Comparison of ENCODE assay signal across 17 cellular contexts in the genomic region with DNA sequence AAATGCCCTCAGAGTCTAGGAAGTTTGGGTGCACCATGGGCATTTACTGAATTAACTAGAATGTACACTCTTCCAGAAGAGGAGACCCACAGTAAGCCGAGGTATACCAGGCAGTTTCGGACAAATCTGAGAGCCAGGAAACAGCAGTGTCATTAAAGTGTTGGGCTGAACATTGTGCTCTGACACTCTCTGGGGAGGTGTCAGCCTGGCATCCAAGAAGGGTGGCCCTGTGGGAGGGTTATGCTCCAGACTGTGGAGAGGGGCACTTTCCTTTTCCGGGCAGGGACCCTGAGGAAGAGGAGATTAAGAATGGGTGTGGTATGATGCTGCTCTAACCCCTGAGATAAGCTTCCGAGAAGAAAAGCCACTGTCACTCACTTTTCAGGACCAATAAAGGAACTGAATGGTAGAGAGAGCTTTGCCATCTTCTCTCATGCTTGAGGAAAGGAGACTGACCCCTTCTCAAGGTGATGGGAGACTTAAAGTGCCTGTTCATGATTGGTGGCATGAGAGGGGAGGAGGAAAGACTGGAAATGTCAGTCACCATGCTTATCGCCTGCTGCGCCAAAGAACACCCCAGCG.
A peak's percentile ranks its signal among the peaks of the same experiment; 100 is the strongest.
DNase-seq lines count a peak whose midpoint lies in the region; ATAC-seq, FAIRE-seq and TF ChIP-seq lines count a peak whose summit lies in the region.
"Had no signal": no experiment of that assay in that cellular context is flagged by ENCODE, and none has a peak within 500 bp of the region (broad histone marks: within the 10 kb centered on the region; RNA-seq: fewer than 3 reads in every experiment).

No MANE protein-coding gene starts in this region.

- no peak overlapping the region for H4K91ac ChIP-seq in trophoblast cell (ENCODE audit: low read depth, low read length)

- no peaks in the 10 kb centered on the region for H3K36me3 ChIP-seq in heart left ventricle
- no peaks in the 10 kb centered on the region for H3K36me3 ChIP-seq in K562 (ENCODE audit: control insufficient read depth, insufficient read depth, low read length)
- H3K36me3 ChIP-seq in trophoblast cell (ENCODE audit: control insufficient read depth in 1 of 2, insufficient read depth in 2 of 2, low read length in 2 of 2): no peaks in the 10 kb centered on the region

- no peaks in the 10 kb centered on the region for H3K9me3 ChIP-seq in heart left ventricle
- no peaks in the 10 kb centered on the region for H3K9me3 ChIP-seq in K562 (replicated peaks; ENCODE audit: control insufficient read depth, insufficient read depth, low read depth, low read length)
- H3K9me3 ChIP-seq in trophoblast cell (ENCODE audit: insufficient read depth, low read depth, low read length): no peaks in the 10 kb centered on the region
- H3K9me3 ChIP-seq: A549 had no signal

- no peak for TF ChIP-seq RAD21 in K562 (CRISPR knock-in tag; conservative IDR thresholded peaks at IDR 0.05 in 1 of 2, IDR thresholded peaks at IDR 0.05 in 1 of 2)

- no peak overlapping the region for H4K12ac ChIP-seq in trophoblast cell (ENCODE audit: low read depth, low read length)

- TF ChIP-seq CTCF in heart left ventricle (IDR thresholded peaks at IDR 0.05): no peak
- no peak for TF ChIP-seq CTCF in K562 (IDR thresholded peaks at IDR 0.05 in 2 of 3, conservative IDR thresholded peaks at IDR 0.05 in 1 of 3; ENCODE audit: insufficient read depth in 2 of 3, low read depth in 1 of 3, low read length in 3 of 3)

- H3K27me3 ChIP-seq in heart left ventricle: peaks cover 0 to 4% (median 0%) of the 10 kb centered on the region in 9 donors
- no peaks in the 10 kb centered on the region for H3K27me3 ChIP-seq in K562 (ENCODE audit: control insufficient read depth in 2 of 2, insufficient read depth in 2 of 2, low read length in 2 of 2)
- no peaks in the 10 kb centered on the region for H3K27me3 ChIP-seq in trophoblast cell (ENCODE audit: insufficient read depth, low read length)

- CTCF ChIA-PET in K562 (lab: Yijun Ruan, JAX; ENCODE audit: low intra/inter-chr PET ratio): interaction anchor here (0.7 kb wide), 1 partner anchor 507 kb away, joined by 3 read pairs; no protein-coding TSS in a partner anchor

- no peak overlapping the region for H3K27ac ChIP-seq in heart left ventricle
- H3K27ac ChIP-seq in K562 (ENCODE audit: extremely low read depth, low read depth, low read length): no peak overlapping the region
- H3K27ac ChIP-seq in trophoblast cell (ENCODE audit: low read depth, low read length): no peak overlapping the region
- H3K27ac ChIP-seq: 22Rv1, A549, C4-2B had no signal

- no peak overlapping the region for H3K14ac ChIP-seq in trophoblast cell (ENCODE audit: low read length)

- peak; percentile 40 for FAIRE-seq in K562 (lab: Jason Lieb, UNC)
- FAIRE-seq: A549, GM12878 had no signal

- H2BK12ac ChIP-seq in trophoblast cell (ENCODE audit: low read length): no peak overlapping the region

- H3K4ac ChIP-seq in trophoblast cell (ENCODE audit: low read depth, low read length): no peak overlapping the region

- no peaks in the 10 kb centered on the region for H3K9me1 ChIP-seq in K562 (ENCODE audit: control insufficient read depth, insufficient read depth, low read length)

- H3K79me2 ChIP-seq in K562 (ENCODE audit: control insufficient read depth, insufficient read depth, low read length) (no peaks in the 10 kb centered on the region), trophoblast cell (ENCODE audit: control insufficient read depth, insufficient read depth, low read length, poor library complexity) (no peaks in the 10 kb centered on the region)

- BruUV-seq in K562 (replicated peaks; lab: Mats Ljungman, UMichigan): no TSS peak

- H2BK120ac ChIP-seq in trophoblast cell (ENCODE audit: insufficient read depth, low read length, poor library complexity): no peak overlapping the region

- H2AFZ ChIP-seq in K562 (ENCODE audit: low read depth, low read length) (no peak overlapping the region), trophoblast cell (ENCODE audit: insufficient read depth, low read length, poor library complexity) (no peak overlapping the region)

- POLR2A ChIA-PET in K562 (lab: Yijun Ruan, JAX): interaction anchor here (1.0 to 1.6 kb wide), 4 partner anchors 8 to 507 kb away, joined by 3 to 8 read pairs (median 6); no protein-coding TSS in a partner anchor

- H3K23ac ChIP-seq in trophoblast cell (ENCODE audit: low read length): no peak overlapping the region

- H4K20me1 ChIP-seq in K562 (replicated peaks; ENCODE audit: control insufficient read depth, insufficient read depth, low read length): 0 out of 2 replicates have a peak, but pooled peaks cover 7% of the 10 kb centered on the region

- TF ChIP-seq POLR2A in heart left ventricle (IDR thresholded peaks at IDR 0.05) (no peak), K562 (conservative IDR thresholded peaks at IDR 0.05) (no peak)

- no peak overlapping the region for H2AK5ac ChIP-seq in trophoblast cell (ENCODE audit: low read length)

- intact Hi-C loops in left cardiac atrium (cut with DNase I) (loop anchor here in 1 of 2 donors (2.0 kb wide), 2 partner anchors 239 to 555 kb away; no protein-coding TSS in a partner anchor), heart left ventricle (cut with DNase I) (loop anchor here in 9 of 10 donors (2.0 to 10.0 kb wide), 12 partner anchors 237 to 1129 kb away; partner anchors contain the start of gene FAM78B (in 4 of the 9)), K562 (cut with micrococcal nuclease) (loop anchor here (2.0 to 5.0 kb wide), 5 partner anchors 91 to 1133 kb away; partner anchors contain the start of gene FAM78B)

- H3K4me1 ChIP-seq in heart left ventricle (no peaks in the 10 kb centered on the region), K562 (replicated peaks in 1 of 2; ENCODE audit: control insufficient read depth in 2 of 2, insufficient read depth in 2 of 2, low read length in 2 of 2) (peaks cover 5 to 7% of the 10 kb centered on the region in 2 experiments; a peak in 3 of 5 replicates), trophoblast cell (ENCODE audit: control insufficient read depth in 1 of 2, insufficient read depth in 2 of 2, low read length in 2 of 2) (no peaks in the 10 kb centered on the region)
- H3K4me1 ChIP-seq: A549 had no signal

- DNase-seq in left cardiac atrium (no peak), heart left ventricle (no peak), OCI-M1 (lab: John Stamatoyannopoulos, UW) (peak; percentile 36), K562 (ENCODE audit: extremely low read depth in 1 of 4, low spot score in 3 of 4) (peak in 1 of 4 experiments; percentile 17), trophoblast cell (no peak), COLO829 (ENCODE audit: low spot score) (no peak), glomerular visceral epithelial cell (ENCODE audit: extremely low spot score) (no peak)
- DNase-seq in stimulated activated CD4-positive, alpha-beta T cell treated with anti-CD3 and anti-CD28 coated beads, Interleukin-4, amount 100 ng/mL, for 4 hours: no peak
- DNase-seq: AML-193; Calu3; CD4-positive, alpha-beta memory T cell; DND-41; EL had no signal

- no peak overlapping the region for H3K4me3 ChIP-seq in heart left ventricle
- no peak overlapping the region for H3K4me3 ChIP-seq in K562
- H3K4me3 ChIP-seq in trophoblast cell (ENCODE audit: low read depth, low read length): no peak overlapping the region
- H3K4me3 ChIP-seq: A549, GM12878 had no signal

- no peak overlapping the region for H3K18ac ChIP-seq in trophoblast cell (ENCODE audit: low read length)

- no peak overlapping the region for H2BK5ac ChIP-seq in trophoblast cell (ENCODE audit: low read depth, low read length, poor library complexity)

- 56 to 64% (median 59%) methylated on average over 7 of the region's 7 CpGs for WGBS in heart left ventricle, 4 donors
- 3% methylated on average over 7 of the region's 7 CpGs for WGBS in K562 (ENCODE audit: insufficient coverage, low coverage, missing lambda C conversion rate)
- WGBS in trophoblast cell (ENCODE audit: extremely low coverage, insufficient coverage, insufficient read length): no CpG with 5 or more reads among the region's 7 CpGs

- no peak overlapping the region; a peak in 1 of 4 replicates for H3K9ac ChIP-seq in K562 (ENCODE audit: insufficient read depth in 1 of 2, low read depth in 2 of 2, low read length in 2 of 2)
- H3K9ac ChIP-seq in trophoblast cell (ENCODE audit: low read length): peak overlapping the region; percentile 61

- in situ Hi-C loops in K562 (cut with MboI): no loop called here

- peak; percentile 49 to 55 for ATAC-seq in left cardiac atrium
- no peak for ATAC-seq in heart left ventricle
- ATAC-seq in K562: peak; percentile 19

- H4K8ac ChIP-seq in trophoblast cell (ENCODE audit: low read depth, low read length): no peak overlapping the region

- no peak overlapping the region for H3K4me2 ChIP-seq in K562 (ENCODE audit: insufficient read depth, low read length)
- H3K4me2 ChIP-seq in trophoblast cell (ENCODE audit: low read length): no peak overlapping the region
- H3K4me2 ChIP-seq: A549 had no signal

- no peak for TF ChIP-seq EP300 in K562 (IDR thresholded peaks at IDR 0.05; ENCODE audit: low read length)

- H3K79me1 ChIP-seq in trophoblast cell (ENCODE audit: low read length): no peaks in the 10 kb centered on the region

TF ChIP-seq in K562, 482 proteins besides CTCF, POLR2A, EP300 and RAD21 (continues in another document):
- TF ChIP-seq SP2 (IDR thresholded peaks at IDR 0.05; ENCODE audit: extremely low read depth, low read depth, low read length, poor library complexity, severe bottlenecking) (no peak), ARID1B (IDR thresholded peaks at IDR 0.05) (peak; percentile 13; the same call in 1 of the 2 replicates), ZNF239 (CRISPR knock-in tag; IDR thresholded peaks at IDR 0.05) (no peak), HDAC8 (tag; IDR thresholded peaks at IDR 0.05) (no peak), CTBP1 (IDR thresholded peaks at IDR 0.05; ENCODE audit: borderline replicate concordance) (no peak), HINFP (tag; conservative IDR thresholded peaks at IDR 0.05; ENCODE audit: low read depth) (no peak), TRIM28 (IDR thresholded peaks at IDR 0.05) (no peak), RB1 (IDR thresholded peaks at IDR 0.05; ENCODE audit: low read depth) (no peak)

Comparison
In these comparisons a context has a peak if more than half of its experiments do, and no peak if none do; other contexts are left out.
1. ATAC-seq: peak in left cardiac atrium (2 of 2) and K562 (single experiment); none in heart left ventricle (0 of 4).